In genomic region chr19:18611327-18612050, GRCh38 we compare ENCODE assay signal across 12 cellular contexts. TPM values are rescaled to one million over a fixed set of nuclear protein-coding genes. Genes with fewer than 3 reads are reported as not detected.
A peak's percentile ranks its signal among the peaks of the same experiment; 100 is the strongest.
DNase-seq lines count a peak whose midpoint lies in the region; ATAC-seq and TF ChIP-seq lines count a peak whose summit lies in the region.
"Had no signal": no experiment of that assay in that cellular context is flagged by ENCODE, and none has a peak within 500 bp of the region (broad histone marks: within the 10 kb centered on the region; RNA-seq: fewer than 3 reads in every experiment).

No MANE protein-coding gene starts in this region.

- H3K4me3 ChIP-seq in DND-41 (ENCODE audit: low read depth in 1 of 2, low read length in 2 of 2) (no peak overlapping the region; a peak in 1 of 4 replicates), ovary (no peak overlapping the region)

- H3K4me3 Mint-ChIP-seq in CD4-positive, alpha-beta T cell: peak overlapping the region; percentile 67
- peak overlapping the region; percentile 64 for H3K4me3 Mint-ChIP-seq in activated T-cell treated with anti-CD3 and anti-CD28 coated beads, Interleukin-2, amount 50 U/mL, for 4 hours
- H3K4me3 Mint-ChIP-seq in mesothelial cell of epicardium: peak overlapping the region; percentile 65

- no peaks in the 10 kb centered on the region for H3K79me2 ChIP-seq in DND-41 (ENCODE audit: insufficient read depth, low read length)

- H3K27me3 Mint-ChIP-seq in CD4-positive, alpha-beta T cell: peaks cover 84% of the 10 kb centered on the region
- peaks cover 75% of the 10 kb centered on the region for H3K27me3 Mint-ChIP-seq in activated T-cell treated with anti-CD3 and anti-CD28 coated beads, Interleukin-2, amount 50 U/mL, for 4 hours (ENCODE audit: low read depth)
- H3K27me3 Mint-ChIP-seq in mesothelial cell of epicardium (ENCODE audit: low read depth): peaks cover 90% of the 10 kb centered on the region

- TF ChIP-seq CTCF in CD4-positive, alpha-beta T cell (IDR thresholded peaks at IDR 0.05): no peak
- TF ChIP-seq CTCF in DND-41 (IDR thresholded peaks at IDR 0.05; ENCODE audit: borderline replicate concordance, extremely low read depth, low read length, poor library complexity, severe bottlenecking): no peak
- TF ChIP-seq CTCF in mesothelial cell of epicardium (IDR thresholded peaks at IDR 0.05; ENCODE audit: unreplicated experiment): no peak
- no peak for TF ChIP-seq CTCF in ovary (IDR thresholded peaks at IDR 0.05)

- H3K9ac ChIP-seq in DND-41 (ENCODE audit: low read depth, low read length): peak overlapping the region; percentile 46; the same call in 1 of the 2 replicates

- H3K27me3 ChIP-seq in CD4-positive, alpha-beta T cell (ENCODE audit: control insufficient read depth, insufficient read depth, low read length): peaks cover 82% of the 10 kb centered on the region
- H3K27me3 ChIP-seq in DND-41 (ENCODE audit: insufficient read depth, low read length, poor library complexity) (peaks cover 35% of the 10 kb centered on the region), ovary (peaks cover 9% of the 10 kb centered on the region)

- no peaks in the 10 kb centered on the region for H3K36me3 ChIP-seq in DND-41 (ENCODE audit: insufficient read depth, low read length)
- H3K36me3 ChIP-seq in ovary: no peaks in the 10 kb centered on the region
- H3K36me3 ChIP-seq: right atrium auricular region had no signal

- H3K4me2 ChIP-seq in DND-41 (ENCODE audit: insufficient read depth, low read length): peak overlapping the region; percentile 77

- ATAC-seq in CD4-positive, alpha-beta T cell (ENCODE audit: poor library complexity): peak; percentile 54
- ATAC-seq in DND-41 (ENCODE audit: insufficient read depth, low read depth) (no peak), HG02763 (IDR thresholded peaks at IDR 0.05; ENCODE audit: unreplicated experiment) (no peak), HG02678 (IDR thresholded peaks at IDR 0.05; ENCODE audit: unreplicated experiment) (no peak), HG02884 (IDR thresholded peaks at IDR 0.05; ENCODE audit: unreplicated experiment) (no peak)
- ATAC-seq in activated T-cell treated with anti-CD3 and anti-CD28 coated beads, Interleukin-2, amount 50 U/mL, for 4 hours: no peak

- no peaks in the 10 kb centered on the region for H3K36me3 Mint-ChIP-seq in CD4-positive, alpha-beta T cell (ENCODE audit: low read depth)
- H3K36me3 Mint-ChIP-seq in activated T-cell treated with anti-CD3 and anti-CD28 coated beads, Interleukin-2, amount 50 U/mL, for 4 hours (ENCODE audit: insufficient read depth): no peaks in the 10 kb centered on the region
- no peaks in the 10 kb centered on the region for H3K36me3 Mint-ChIP-seq in mesothelial cell of epicardium

- intact Hi-C loops in CD4-positive, alpha-beta T cell (cut with DNase I, micrococcal nuclease): no loop called here
- intact Hi-C loops in ovary (cut with DNase I): no loop called here

- no peak for TF ChIP-seq EP300 in ovary (IDR thresholded peaks at IDR 0.05)

- peak in 1 of 10 experiments; percentile 26 for DNase-seq in CD4-positive, alpha-beta T cell
- DNase-seq in DND-41 (no peak), mesothelial cell of epicardium (ENCODE audit: low spot score in 2 of 2, unreplicated experiment in 2 of 2) (no peak), ovary (no peak)
- peak; percentile 33 for DNase-seq in activated T-cell treated with anti-CD3 and anti-CD28 coated beads, Interleukin-2, amount 50 U/mL, for 4 hours
- DNase-seq: activated CD4-positive, alpha-beta T cell treated with anti-CD3 and anti-CD28 coated beads for 1 hour; central memory CD4-positive, alpha-beta T cell; NCI-H526 treated with DMSO at 0.1 percent for 48 hours had no signal

- WGBS in ovary, 3 donors: 1 to 2% (median 1%) methylated on average over 41 to 62 of the region's 62 CpGs

- POLR2A ChIA-PET in CD4-positive, alpha-beta T cell (lab: Charles Lee): interaction anchor here (1.8 kb wide), 1 partner anchor 22 kb away, joined by 9 read pairs; the partner anchor contains the start of gene REX1BD

- no peak overlapping the region for H3K27ac Mint-ChIP-seq in CD4-positive, alpha-beta T cell
- H3K27ac Mint-ChIP-seq in mesothelial cell of epicardium: no peak overlapping the region

- peaks cover 30% of the 10 kb centered on the region for H3K4me1 Mint-ChIP-seq in CD4-positive, alpha-beta T cell (ENCODE audit: low read depth)
- H3K4me1 Mint-ChIP-seq in activated T-cell treated with anti-CD3 and anti-CD28 coated beads, Interleukin-2, amount 50 U/mL, for 4 hours (ENCODE audit: low read depth): peaks cover 23% of the 10 kb centered on the region
- peaks cover 29% of the 10 kb centered on the region for H3K4me1 Mint-ChIP-seq in mesothelial cell of epicardium

- H3K9me3 Mint-ChIP-seq in CD4-positive, alpha-beta T cell: no peaks in the 10 kb centered on the region
- H3K9me3 Mint-ChIP-seq in activated T-cell treated with anti-CD3 and anti-CD28 coated beads, Interleukin-2, amount 50 U/mL, for 4 hours: no peaks in the 10 kb centered on the region
- no peaks in the 10 kb centered on the region for H3K9me3 Mint-ChIP-seq in mesothelial cell of epicardium

- no peak for TF ChIP-seq POLR2A in ovary (IDR thresholded peaks at IDR 0.05)

- no peak overlapping the region for H3K27ac ChIP-seq in CD4-positive, alpha-beta T cell (ENCODE audit: low read depth, low read length)
- H3K27ac ChIP-seq in DND-41 (ENCODE audit: low read length) (no peak overlapping the region), ovary (no peak overlapping the region)
- H3K27ac ChIP-seq: right atrium auricular region had no signal

- H2AFZ ChIP-seq in DND-41 (ENCODE audit: low read depth, low read length): no peak overlapping the region

- H4K20me1 ChIP-seq in DND-41 (ENCODE audit: insufficient read depth, low read length): peaks cover 2% of the 10 kb centered on the region; the same call in 1 of the 2 replicates

- peaks cover 12% of the 10 kb centered on the region for H3K4me1 ChIP-seq in DND-41 (ENCODE audit: insufficient read depth, low read length)
- H3K4me1 ChIP-seq in ovary (ENCODE audit: insufficient read depth): peaks cover 3% of the 10 kb centered on the region

- H3K9me3 ChIP-seq in CD4-positive, alpha-beta T cell (ENCODE audit: control insufficient read depth, low read length): no peaks in the 10 kb centered on the region
- H3K9me3 ChIP-seq in DND-41 (ENCODE audit: insufficient read depth, low read length, severe bottlenecking) (no peaks in the 10 kb centered on the region), ovary (no peaks in the 10 kb centered on the region)
- H3K9me3 ChIP-seq: right atrium auricular region had no signal

- CTCF ChIA-PET in CD4-positive, alpha-beta T cell (lab: Charles Lee): no interaction called here

RNA-seq across cellular contexts. Expression of gene TMEM59L, which starts 1.2 kb away (rescaled TPM):
- under 1 TPM; 0.25 to 0.27 TPM for total RNA-seq in CD4-positive, alpha-beta T cell
- total RNA-seq in activated T-cell treated with anti-CD3 and anti-CD28 coated beads, Interleukin-2, amount 50 U/mL, for 4 hours: not detected
- 4.9 to 6.4 TPM (median 4.9 TPM) in 3 replicates for total RNA-seq in mesothelial cell of epicardium
- total RNA-seq in ovary: under 1 TPM in 4 of 7 donors, not detected in 3; 0.20 to 0.53 (median 0.52) TPM
- under 1 TPM in 1 of 2 donors, not detected in 1; 0.38 TPM for polyA plus RNA-seq in ovary

RNA-seq across cellular contexts. Expression of gene CRLF1, which starts 4.9 kb away (rescaled TPM):
- not detected for total RNA-seq in CD4-positive, alpha-beta T cell
- total RNA-seq in activated T-cell treated with anti-CD3 and anti-CD28 coated beads, Interleukin-2, amount 50 U/mL, for 4 hours: under 1 TPM in 2 of 3 donors, not detected in 1; 0.32 to 0.76 TPM
- total RNA-seq in mesothelial cell of epicardium (0.89 to 2.0 TPM (median 1.0 TPM) in 3 replicates), ovary (1 to 10 TPM in 2 of 7 donors, under 1 TPM in 2, not detected in 3; 0.51 to 1.1 (median 1.0) TPM)
- polyA plus RNA-seq in ovary: 1 to 10 TPM in 1 of 2 donors, under 1 TPM in 1; 0.83 to 1.2 TPM

RNA-seq across cellular contexts. Expression of gene REX1BD, which starts 22.9 kb away (rescaled TPM):
- 10 to 100 TPM; 88.4 to 88.9 TPM for total RNA-seq in CD4-positive, alpha-beta T cell
- total RNA-seq in activated T-cell treated with anti-CD3 and anti-CD28 coated beads, Interleukin-2, amount 50 U/mL, for 4 hours: 100 to 1,000 TPM in 2 of 3 donors, 10 to 100 TPM in 1; 99.7 to 139 (median 119) TPM
- total RNA-seq in mesothelial cell of epicardium (56.5 to 58.8 TPM (median 58.3 TPM) in 3 replicates), ovary (100 to 1,000 TPM in 2 of 7 donors, 10 to 100 TPM in 5; 46.5 to 146 (median 66.7) TPM)
- polyA plus RNA-seq in ovary: 10 to 100 TPM in 1 of 2 donors, 1 to 10 TPM in 1; 5.3 to 89.2 TPM

RNA-seq across cellular contexts. Expression of gene KLHL26, which starts 25.3 kb away (rescaled TPM):
- total RNA-seq in CD4-positive, alpha-beta T cell: 10 to 100 TPM; 13.7 to 19.0 TPM
- total RNA-seq in activated T-cell treated with anti-CD3 and anti-CD28 coated beads, Interleukin-2, amount 50 U/mL, for 4 hours: 10 to 100 TPM; 14.7 to 20.3 (median 17.0) TPM
- 12.0 to 13.2 TPM (median 12.6 TPM) in 3 replicates for total RNA-seq in mesothelial cell of epicardium
- total RNA-seq in ovary: 10 to 100 TPM in 5 of 7 donors, 1 to 10 TPM in 2; 4.6 to 24.0 (median 15.7) TPM
- polyA plus RNA-seq in ovary: 1 to 10 TPM; 1.6 to 5.7 TPM

RNA-seq across cellular contexts. Expression of gene UBA52, which starts 39.8 kb away (rescaled TPM):
- 1,000 to 10,000 TPM; 2,255 to 2,378 TPM for total RNA-seq in CD4-positive, alpha-beta T cell
- total RNA-seq in activated T-cell treated with anti-CD3 and anti-CD28 coated beads, Interleukin-2, amount 50 U/mL, for 4 hours: 1,000 to 10,000 TPM; 1,928 to 2,027 (median 1,945) TPM
- total RNA-seq in mesothelial cell of epicardium: 846 to 875 TPM (median 857 TPM) in 3 replicates
- total RNA-seq in ovary: 1,000 to 10,000 TPM; 1,269 to 1,882 (median 1,382) TPM
- 1,000 to 10,000 TPM; 1,409 to 1,581 TPM for polyA plus RNA-seq in ovary
